Comparison of ENCODE assay signal across 11 cellular contexts in the genomic region with DNA sequence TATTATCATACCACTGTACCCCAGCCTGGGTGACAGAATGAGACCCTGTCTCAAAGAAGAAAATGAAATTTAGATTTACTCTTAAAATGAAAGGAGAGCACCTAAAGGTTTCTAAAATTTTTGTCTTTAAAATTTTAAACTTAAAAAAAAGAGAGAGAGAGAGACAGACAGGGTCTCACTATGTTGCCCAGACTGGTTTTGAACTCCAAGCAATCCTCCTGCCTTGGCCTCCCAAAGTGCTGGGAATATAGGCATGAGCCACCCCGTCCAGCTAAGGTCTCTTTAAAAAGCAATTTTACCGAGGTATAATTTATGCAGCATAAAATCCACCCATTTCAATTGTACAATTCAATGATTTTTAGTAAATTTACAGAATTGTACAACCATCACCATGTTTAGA. TPM values are rescaled to one million over a fixed set of nuclear protein-coding genes. Genes with fewer than 3 reads are reported as not detected.
A peak's percentile ranks its signal among the peaks of the same experiment; 100 is the strongest.
DNase-seq lines count a peak whose midpoint lies in the region; ATAC-seq, FAIRE-seq and TF ChIP-seq lines count a peak whose summit lies in the region.
"Had no signal": no experiment of that assay in that cellular context is flagged by ENCODE, and none has a peak within 500 bp of the region (broad histone marks: within the 10 kb centered on the region; RNA-seq: fewer than 3 reads in every experiment).

No MANE protein-coding gene starts in this region.

- ATAC-seq in IMR-90 (ENCODE audit: low read depth) = no peak
- no peak for ATAC-seq in K562
- ATAC-seq in GM21529 (IDR thresholded peaks at IDR 0.05; ENCODE audit: unreplicated experiment) = no peak

- POLR2A ChIA-PET in IMR-90 (lab: Charles Lee; ENCODE audit: unreplicated experiment) = no interaction called here
- POLR2A ChIA-PET in K562 (lab: Yijun Ruan, JAX) = interaction anchor here (0.6 to 3.3 kb wide), 4 partner anchors 8 to 316 kb away, joined by 3 to 15 read pairs (median 4); no protein-coding TSS in a partner anchor

- H3K36me3 ChIP-seq in IMR-90 (ENCODE audit: control insufficient read depth, insufficient read depth, low read length) = no peaks in the 10 kb centered on the region
- peaks cover 4% of the 10 kb centered on the region; the same call in 1 of the 3 replicates for H3K36me3 ChIP-seq in K562 (ENCODE audit: control insufficient read depth, insufficient read depth, low read length)

- H2BK20ac ChIP-seq in IMR-90 (ENCODE audit: low read depth, low read length) = peak overlapping the region; percentile 71

- DNase-seq in CD14-positive monocyte (ENCODE audit: low spot score) (no peak), IMR-90 (no peak), K562 (ENCODE audit: extremely low read depth in 1 of 4, low spot score in 3 of 4) (no peak), neural crest cell (ENCODE audit: low read depth, low spot score) (no peak), amniotic stem cell (lab: John Stamatoyannopoulos, UW) (no peak), A172 (ENCODE audit: low spot score) (no peak), COLO668 (lab: John Stamatoyannopoulos, UW; ENCODE audit: unreplicated experiment) (no peak)
- DNase-seq: cortex of kidney, mucosa of descending colon, NCI-H2171 treated with DMSO at 0.1 percent for 48 hours had no signal

- H3K79me2 ChIP-seq in K562 (ENCODE audit: control insufficient read depth, insufficient read depth, low read length) = peaks cover 96% of the 10 kb centered on the region

- H3K14ac ChIP-seq in IMR-90 (replicated peaks; ENCODE audit: low read depth, low read length) = peak overlapping the region; percentile 62; the same call in 1 of the 2 replicates

- H3K4me3 Mint-ChIP-seq in CD14-positive monocyte (peak overlapping the region in 1 of 2 donors; percentile 82), neural crest cell (no peak overlapping the region)

- TF ChIP-seq POLR2A in IMR-90 (IDR thresholded peaks at IDR 0.05; ENCODE audit: low read depth, low read length) (no peak), K562 (conservative IDR thresholded peaks at IDR 0.05) (no peak)

- no peak overlapping the region for H3K56ac ChIP-seq in IMR-90 (ENCODE audit: extremely low read depth, insufficient read depth, low read length)

- no peaks in the 10 kb centered on the region for H3K9me3 ChIP-seq in IMR-90 (ENCODE audit: control insufficient read depth, insufficient read depth, low read length)
- H3K9me3 ChIP-seq in K562 (replicated peaks; ENCODE audit: control insufficient read depth, insufficient read depth, low read depth, low read length) = no peaks in the 10 kb centered on the region
- H3K9me3 ChIP-seq: mucosa of descending colon had no signal

- H3K9me1 ChIP-seq in IMR-90 (ENCODE audit: insufficient read depth, low read length) (peaks cover 15% of the 10 kb centered on the region), K562 (ENCODE audit: control insufficient read depth, insufficient read depth, low read length) (no peaks in the 10 kb centered on the region)

- H3K9me3 Mint-ChIP-seq in CD14-positive monocyte (no peaks in the 10 kb centered on the region), neural crest cell (no peaks in the 10 kb centered on the region)

- no peaks in the 10 kb centered on the region for H4K20me1 ChIP-seq in IMR-90 (ENCODE audit: insufficient read depth, low read length)
- H4K20me1 ChIP-seq in K562 (replicated peaks; ENCODE audit: control insufficient read depth, insufficient read depth, low read length) = no peaks in the 10 kb centered on the region

- no CpG with 5 or more reads among the region's 2 CpGs for WGBS in IMR-90 (ENCODE audit: extremely low coverage in 2 of 2, insufficient read length in 1 of 2), 2 experiments
- 29% methylated on average over 2 of the region's 2 CpGs for WGBS in K562 (ENCODE audit: insufficient coverage, low coverage, missing lambda C conversion rate)

- peak overlapping the region in 1 of 2 experiments; percentile 60; a peak in 3 of 4 replicates for H4K8ac ChIP-seq in IMR-90 (ENCODE audit: low read depth in 2 of 2, low read length in 2 of 2)

- H3K4me2 ChIP-seq in IMR-90 (ENCODE audit: low read depth, low read length) (no peak overlapping the region), K562 (ENCODE audit: insufficient read depth, low read length) (peak overlapping the region; percentile 64)

- H2BK15ac ChIP-seq in IMR-90 (ENCODE audit: low read depth, low read length) = no peak overlapping the region; the same call in 2 of the 3 replicates

- peak overlapping the region; percentile 64; the same call in 1 of the 2 replicates for H3K18ac ChIP-seq in IMR-90 (ENCODE audit: low read depth, low read length)

- in situ Hi-C loops in IMR-90 (cut with MboI; ENCODE audit: low sequenced_read_pairs) = no loop called here
- in situ Hi-C loops in K562 (cut with MboI) = no loop called here

- intact Hi-C loops in CD14-positive monocyte (cut with micrococcal nuclease) = loop anchor here (5.0 kb wide), 1 partner anchor 34 kb away; the partner anchor contains the start of gene ILRUN (in 2 of the 2)
- intact Hi-C loops in IMR-90 (cut with micrococcal nuclease) = no loop called here
- intact Hi-C loops in K562 (cut with micrococcal nuclease) = loop anchor here (10.0 kb wide), 1 partner anchor 91 kb away; the partner anchor contains the start of gene SNRPC

- TF ChIP-seq CTCF in CD14-positive monocyte (IDR thresholded peaks at IDR 0.05) (no peak), IMR-90 (conservative IDR thresholded peaks at IDR 0.05; ENCODE audit: low read depth, low read length) (no peak), K562 (IDR thresholded peaks at IDR 0.05 in 2 of 3, conservative IDR thresholded peaks at IDR 0.05 in 1 of 3; ENCODE audit: insufficient read depth in 2 of 3, low read depth in 1 of 3, low read length in 3 of 3) (no peak), neural crest cell (conservative IDR thresholded peaks at IDR 0.05) (no peak)

- H2AK5ac ChIP-seq in IMR-90 (ENCODE audit: low read depth, low read length) = peak overlapping the region; percentile 74; the same call in 1 of the 2 replicates

- peak overlapping the region; percentile 26; the same call in 1 of the 2 replicates for H4K5ac ChIP-seq in IMR-90 (ENCODE audit: low read depth, low read length)

- TF ChIP-seq RAD21 in IMR-90 (IDR thresholded peaks at IDR 0.05; ENCODE audit: low read length) (no peak), K562 (CRISPR knock-in tag; conservative IDR thresholded peaks at IDR 0.05 in 1 of 2, IDR thresholded peaks at IDR 0.05 in 1 of 2) (no peak)

- CTCF ChIA-PET in IMR-90 (lab: Yijun Ruan, JAX) (no interaction called here), K562 (lab: Yijun Ruan, JAX; ENCODE audit: low intra/inter-chr PET ratio) (no interaction called here)

- H3K79me1 ChIP-seq in IMR-90 (ENCODE audit: low read depth in 1 of 2, low read length in 2 of 2) = peaks cover 31 to 65% of the 10 kb centered on the region in 2 experiments

- H3K4me1 ChIP-seq in IMR-90 (ENCODE audit: control insufficient read depth, insufficient read depth, low read length) (peaks cover 13% of the 10 kb centered on the region), K562 (replicated peaks in 1 of 2; ENCODE audit: control insufficient read depth in 2 of 2, insufficient read depth in 2 of 2, low read length in 2 of 2) (peaks cover 45 to 77% of the 10 kb centered on the region in 2 experiments)

- H3K27me3 Mint-ChIP-seq in CD14-positive monocyte (ENCODE audit: low read depth in 3 of 3) (no peaks in the 10 kb centered on the region), neural crest cell (ENCODE audit: low read depth) (no peaks in the 10 kb centered on the region)

- no peak for FAIRE-seq in K562 (lab: Jason Lieb, UNC)

- H2AFZ ChIP-seq in IMR-90 (replicated peaks; ENCODE audit: low read length, poor library complexity) = no peak overlapping the region
- H2AFZ ChIP-seq in K562 (ENCODE audit: low read depth, low read length) = no peak overlapping the region

- H3K23ac ChIP-seq in IMR-90 (ENCODE audit: low read depth, low read length) = peak overlapping the region; percentile 89; the same call in 1 of the 2 replicates

- dilution Hi-C loops in IMR-90 (cut with HindIII; ENCODE audit: low sequenced_read_pairs, unreplicated experiment) = no loop called here

- H3K27me3 ChIP-seq in IMR-90 (ENCODE audit: control insufficient read depth, insufficient read depth, low read length) (no peaks in the 10 kb centered on the region), K562 (ENCODE audit: control insufficient read depth in 2 of 2, insufficient read depth in 2 of 2, low read length in 2 of 2) (no peaks in the 10 kb centered on the region)

- no peak overlapping the region for H3K4me3 ChIP-seq in IMR-90 (ENCODE audit: insufficient read depth, low read depth, low read length)
- H3K4me3 ChIP-seq in K562 = no peak overlapping the region
- H3K4me3 ChIP-seq: mucosa of descending colon had no signal

- peak overlapping the region; percentile 77; the same call in 1 of the 2 replicates for H3K27ac ChIP-seq in IMR-90 (ENCODE audit: insufficient read depth, low read length)
- H3K27ac ChIP-seq in K562 (ENCODE audit: extremely low read depth, low read depth, low read length) = peak overlapping the region; percentile 89

- no TSS peak for BruUV-seq in IMR-90 (replicated peaks; lab: Mats Ljungman, UMichigan)
- no TSS peak for BruUV-seq in K562 (replicated peaks; lab: Mats Ljungman, UMichigan)

- H2BK5ac ChIP-seq in IMR-90 (ENCODE audit: low read depth, low read length, poor library complexity, severe bottlenecking) = peak overlapping the region; percentile 44

- H4K91ac ChIP-seq in IMR-90 (ENCODE audit: insufficient read depth, low read depth, low read length) = peak overlapping the region; percentile 71

- H3K27ac Mint-ChIP-seq in CD14-positive monocyte (peak overlapping the region; percentile 85 to 96 (median 91)), neural crest cell (ENCODE audit: unreplicated experiment) (peak overlapping the region; percentile 39)

- no peak for TF ChIP-seq EP300 in K562 (IDR thresholded peaks at IDR 0.05; ENCODE audit: low read length)

- no peaks in the 10 kb centered on the region for H3K36me3 Mint-ChIP-seq in CD14-positive monocyte
- H3K36me3 Mint-ChIP-seq in neural crest cell (ENCODE audit: low read depth) = no peaks in the 10 kb centered on the region

- no peak overlapping the region for H3K9ac ChIP-seq in IMR-90 (ENCODE audit: low read depth, low read length)
- peak overlapping the region in 1 of 2 experiments; percentile 80; a peak in 3 of 4 replicates for H3K9ac ChIP-seq in K562 (ENCODE audit: insufficient read depth in 1 of 2, low read depth in 2 of 2, low read length in 2 of 2)

- H3K4me1 Mint-ChIP-seq in CD14-positive monocyte (peaks cover 61% of the 10 kb centered on the region), neural crest cell (peaks cover 27% of the 10 kb centered on the region)

- H2AK9ac ChIP-seq in IMR-90 (replicated peaks; ENCODE audit: low read depth, low read length, poor library complexity) = no peak overlapping the region

- peak overlapping the region; percentile 80 for H2BK120ac ChIP-seq in IMR-90 (ENCODE audit: low read depth, low read length)

- H3K4ac ChIP-seq in IMR-90 (ENCODE audit: low read depth, low read length) = peak overlapping the region; percentile 98

RNA-seq across cellular contexts. Expression of gene ILRUN, which starts 33.2 kb away (rescaled TPM):
- 1 to 10 TPM; 6.2 to 6.5 TPM for polyA plus RNA-seq in CD14-positive monocyte
- total RNA-seq in IMR-90 (2012; rRNA removed) = 29.9 and 32.2 TPM in 2 replicates
- 25.4 and 26.0 TPM in 2 replicates for polyA plus RNA-seq in IMR-90 (2012; rRNA removed)
- polyA plus RNA-seq in IMR-90 (2012; cell fraction: cytosol; rRNA removed) = 16.3 and 17.2 TPM in 2 replicates
- 9.8 and 15.3 TPM in 2 replicates for polyA plus RNA-seq in IMR-90 (2012; cell fraction: nucleus; rRNA removed; ENCODE audit: low replicate concordance)
- 46.7 and 47.2 TPM in 2 replicates for total RNA-seq in K562 (2011; cell fraction: chromatin; rRNA removed; ENCODE audit: low replicate concordance)
- total RNA-seq in K562 (2011; cell fraction: nucleolus; rRNA removed) = 30.2 and 32.0 TPM in 2 replicates
- 38.8 and 48.2 TPM in 2 replicates for total RNA-seq in K562 (2011; cell fraction: nucleoplasm; rRNA removed)
- 35.7 and 44.7 TPM in 2 replicates for total RNA-seq in K562 (2014; rRNA removed)
- total RNA-seq in K562 (2014; rRNA removed; fragmentation: Illumina TruSeq; extraction: Trizol) = 54.9 and 57.6 TPM in 2 replicates
- total RNA-seq in K562 (2015; rRNA removed; fragmentation: Illumina TruSeq; extraction: Trizol) = 53.4 and 55.0 TPM in 2 replicates
- total RNA-seq in K562 (2021) = 74.5 and 78.9 TPM in 2 replicates
- polyA plus RNA-seq in K562 (2011; rRNA removed) = 62.1 and 66.1 TPM in 2 replicates
- 53.1 and 62.6 TPM in 2 replicates for polyA plus RNA-seq in K562 (2011; cell fraction: cytosol; rRNA removed)
- polyA plus RNA-seq in K562 (2011; cell fraction: nucleus; rRNA removed) = 26.0 and 30.3 TPM in 2 replicates
- polyA plus RNA-seq in K562 (2012) = 75.6 and 76.6 TPM in 2 replicates
- polyA plus RNA-seq in K562 (2014; fragmentation: Illumina TruSeq; extraction: Trizol) = 70.0 and 74.7 TPM in 2 replicates
- polyA plus RNA-seq in K562 (2014; fragmentation: Nextera tagmentation; extraction: Ambion mirVana) = 10 to 100 TPM; 24.9 to 30.7 TPM
- 42.8 and 44.2 TPM in 2 replicates for polyA plus RNA-seq in K562 (2014; rRNA removed)
- polyA minus RNA-seq in K562 (2011; rRNA and poly(A)+ RNA removed) = 88.9 and 93.9 TPM in 2 replicates
- polyA minus RNA-seq in K562 (2011; cell fraction: cytosol; rRNA and poly(A)+ RNA removed) = 48.1 and 57.5 TPM in 2 replicates
- 12.9 and 20.4 TPM in 2 replicates for polyA minus RNA-seq in K562 (2011; cell fraction: nucleus; rRNA and poly(A)+ RNA removed)
- total RNA-seq in neural crest cell = 52.0 and 57.8 TPM in 2 replicates
- total RNA-seq in A172 (2014; rRNA removed; shearing (Covaris generic)) = 37.8 and 40.5 TPM in 2 replicates
